ENCODE assay signal across 9 cellular contexts in genomic region chr11:100686476-100686875, GRCh38. TPM values are rescaled to one million over a fixed set of nuclear protein-coding genes. Genes with fewer than 3 reads are reported as not detected.
A peak's percentile ranks its signal among the peaks of the same experiment; 100 is the strongest.
DNase-seq lines count a peak whose midpoint lies in the region; ATAC-seq lines count a peak whose summit lies in the region.
"Had no signal": no experiment of that assay in that cellular context is flagged by ENCODE, and none has a peak within 500 bp of the region (broad histone marks: within the 10 kb centered on the region; RNA-seq: fewer than 3 reads in every experiment).

No MANE protein-coding gene starts in this region.

- peaks cover 24% of the 10 kb centered on the region for H3K27me3 Mint-ChIP-seq in activated CD8-positive, alpha-beta T cell treated with anti-CD3 and anti-CD28 coated beads, Interleukin-2, amount 10 ng/mL, durations not matched to agents 7 days and 5 days (ENCODE audit: low read depth)

- no peak overlapping the region for H3K27ac ChIP-seq in GM23248
- peak overlapping the region; percentile 47 for H3K27ac ChIP-seq in iPS-18a (ENCODE audit: low read length)
- peak overlapping the region in 14 of 21 experiments; percentile 64 to 92 (median 82) for H3K27ac ChIP-seq in skin epidermis

- CTCF ChIA-PET in activated CD8-positive, alpha-beta T cell treated with anti-CD3 and anti-CD28 coated beads, Interleukin-2, amount 10 ng/mL, durations not matched to agents 7 days and 5 days (lab: Charles Lee): no interaction called here

- no peak overlapping the region for H3K27ac Mint-ChIP-seq in activated CD8-positive, alpha-beta T cell treated with anti-CD3 and anti-CD28 coated beads, Interleukin-2, amount 10 ng/mL, durations not matched to agents 7 days and 5 days

- H3K36me3 ChIP-seq in GM23248 (ENCODE audit: low read depth): no peaks in the 10 kb centered on the region
- no peaks in the 10 kb centered on the region for H3K36me3 ChIP-seq in iPS-18a (ENCODE audit: control insufficient read depth, low read depth, low read length)

- H3K4me3 Mint-ChIP-seq in activated CD8-positive, alpha-beta T cell treated with anti-CD3 and anti-CD28 coated beads, Interleukin-2, amount 10 ng/mL, durations not matched to agents 7 days and 5 days: peak overlapping the region; percentile 63

- 79 to 82% methylated on average over 10 of the region's 10 CpGs for WGBS in GM23248 (ENCODE audit: low coverage in 1 of 2, low lambda C conversion rate in 2 of 2, missing lambda C conversion rate in 2 of 2), 2 experiments

- no peak for ATAC-seq in activated CD8-positive, alpha-beta T cell treated with anti-CD3 and anti-CD28 coated beads, Interleukin-2, amount 10 ng/mL, durations not matched to agents 7 days and 5 days
- no peak for ATAC-seq in HG02623 (IDR thresholded peaks at IDR 0.05; ENCODE audit: unreplicated experiment)

- no peaks in the 10 kb centered on the region for H3K79me2 ChIP-seq in GM23248 (ENCODE audit: insufficient read depth)

- peaks cover 19% of the 10 kb centered on the region for H3F3A ChIP-seq in GM23248 (ENCODE audit: insufficient read depth)

- DNase-seq in GM23248 (no peak), ureter (ENCODE audit: low spot score) (no peak), Kasumi-1 (lab: John Stamatoyannopoulos, UW) (no peak), NAMALWA (ENCODE audit: low spot score) (no peak)
- DNase-seq in activated CD8-positive, alpha-beta T cell treated with anti-CD3 and anti-CD28 coated beads, Interleukin-2, amount 10 ng/mL, durations not matched to agents 7 days and 5 days: no peak
- DNase-seq: activated CD4-positive, CD25-positive, alpha-beta regulatory T cell treated with anti-CD3 and anti-CD28 coated beads, Interleukin-2, amount 50 U/mL, for 72 hours had no signal

- POLR2A ChIA-PET in activated CD8-positive, alpha-beta T cell treated with anti-CD3 and anti-CD28 coated beads, Interleukin-2, amount 10 ng/mL, durations not matched to agents 7 days and 5 days (lab: Charles Lee): no interaction called here

- H3K36me3 Mint-ChIP-seq in activated CD8-positive, alpha-beta T cell treated with anti-CD3 and anti-CD28 coated beads, Interleukin-2, amount 10 ng/mL, durations not matched to agents 7 days and 5 days (ENCODE audit: low read depth): no peaks in the 10 kb centered on the region

- no peaks in the 10 kb centered on the region for H3K9me3 Mint-ChIP-seq in activated CD8-positive, alpha-beta T cell treated with anti-CD3 and anti-CD28 coated beads, Interleukin-2, amount 10 ng/mL, durations not matched to agents 7 days and 5 days (ENCODE audit: insufficient read depth)

- H3K9me3 ChIP-seq in GM23248 (ENCODE audit: low read depth) (no peaks in the 10 kb centered on the region), iPS-18a (ENCODE audit: control insufficient read depth, low read depth, low read length) (no peaks in the 10 kb centered on the region)

- peaks cover 31% of the 10 kb centered on the region for H3K4me1 Mint-ChIP-seq in activated CD8-positive, alpha-beta T cell treated with anti-CD3 and anti-CD28 coated beads, Interleukin-2, amount 10 ng/mL, durations not matched to agents 7 days and 5 days (ENCODE audit: low read depth)

- peak overlapping the region; percentile 82 for H3K4me2 ChIP-seq in GM23248 (ENCODE audit: unreplicated experiment)

- in situ Hi-C loops in GM23248 (cut with MboI): no loop called here

- H3K4me1 ChIP-seq in GM23248 (ENCODE audit: insufficient read depth): peaks cover 10% of the 10 kb centered on the region; the same call in 1 of the 2 replicates
- H3K4me1 ChIP-seq in iPS-18a (ENCODE audit: control insufficient read depth, low read depth, low read length): peaks cover 19% of the 10 kb centered on the region

- H3K4me3 ChIP-seq in GM23248 (peak overlapping the region; percentile 91), iPS-18a (ENCODE audit: low read length) (peak overlapping the region; percentile 83), skin epidermis (peak overlapping the region in 5 of 7 experiments; percentile 60 to 80 (median 63))

- H3K9ac ChIP-seq in GM23248 (no peak overlapping the region), iPS-18a (ENCODE audit: low read length) (peak overlapping the region; percentile 78)

- H3K9me2 ChIP-seq in GM23248 (ENCODE audit: insufficient read depth): no peaks in the 10 kb centered on the region

- no peaks in the 10 kb centered on the region for H4K20me1 ChIP-seq in GM23248 (ENCODE audit: insufficient read depth)

- H3K27me3 ChIP-seq in GM23248 (replicated peaks; ENCODE audit: insufficient read depth): no peaks in the 10 kb centered on the region
- H3K27me3 ChIP-seq in iPS-18a (ENCODE audit: control insufficient read depth, insufficient read depth, low read length): no peaks in the 10 kb centered on the region

- H2AFZ ChIP-seq in GM23248: peak overlapping the region; percentile 96

RNA-seq across cellular contexts. Expression of gene ARHGAP42, which starts 0.6 kb away (rescaled TPM):
- 2.3 and 2.7 TPM in 2 replicates for total RNA-seq in GM23248 (2014; rRNA removed; shearing (Covaris generic))
- polyA plus RNA-seq in GM23248 (2016; fragmentation: Nextera tagmentation; extraction: Ambion mirVana): 0.68 and 0.74 TPM in 2 replicates
- total RNA-seq in activated CD8-positive, alpha-beta T cell treated with anti-CD3 and anti-CD28 coated beads, Interleukin-2, amount 10 ng/mL, durations not matched to agents 7 days and 5 days: under 1 TPM; 0.50 to 0.92 TPM
- total RNA-seq in ureter: 32.6 TPM
